ENCODE assay signal across 9 cellular contexts in genomic region chr9:114098660-114099522, GRCh38. TPM values are rescaled to one million over a fixed set of nuclear protein-coding genes. Genes with fewer than 3 reads are reported as not detected.
DNase-seq lines count a peak whose midpoint lies in the region; ATAC-seq and TF ChIP-seq lines count a peak whose summit lies in the region.
"Had no signal": no experiment of that assay in that cellular context is flagged by ENCODE, and none has a peak within 500 bp of the region (broad histone marks: within the 10 kb centered on the region; RNA-seq: fewer than 3 reads in every experiment).

TSS of gene KIF12 (minus strand) at chr9:114099292. CDS start at chr9:114099276, 16 bp downstream.

- no peaks in the 10 kb centered on the region for H3K79me2 ChIP-seq in KMS-11 (ENCODE audit: insufficient read depth, low read depth)

- no peak within 1 kb of the TSS for H3K27ac Mint-ChIP-seq in activated naive CD8-positive, alpha-beta T cell treated with anti-CD3 and anti-CD28 coated beads for 36 hours

- ATAC-seq in GM19397 (IDR thresholded peaks at IDR 0.05; ENCODE audit: unreplicated experiment) (no peak), HG02973 (IDR thresholded peaks at IDR 0.05; ENCODE audit: unreplicated experiment) (no peak)
- ATAC-seq: GM12878 had no signal

- H3K36me3 ChIP-seq in KMS-11 (ENCODE audit: insufficient read depth), result no peaks in the 10 kb centered on the region

- no peak within 1 kb of the TSS for H3K4me3 Mint-ChIP-seq in activated naive CD8-positive, alpha-beta T cell treated with anti-CD3 and anti-CD28 coated beads for 36 hours

- DNase-seq in AG08395 (ENCODE audit: low spot score) (peak; percentile 17), NCI-H146 (lab: John Stamatoyannopoulos, UW) (no peak)
- peak; percentile 35 for DNase-seq in activated naive CD8-positive, alpha-beta T cell treated with anti-CD3 and anti-CD28 coated beads for 36 hours

- H3K4me2 ChIP-seq in KMS-11, result peak within 1 kb of the TSS; percentile 39; the same call in 1 of the 2 replicates

- H3K4me3 ChIP-seq in KMS-11 (IDR thresholded peaks at IDR 0.05; ENCODE audit: insufficient read depth, low read depth, low read length) (no peak within 1 kb of the TSS), iPS-18c (ENCODE audit: insufficient read depth, low read depth, low read length) (peak within 1 kb of the TSS; percentile 66), skin epidermis (peak within 1 kb of the TSS; percentile 14 to 45 (median 29))
- H3K4me3 ChIP-seq: GM12878 had no signal

- H3K36me3 Mint-ChIP-seq in activated naive CD8-positive, alpha-beta T cell treated with anti-CD3 and anti-CD28 coated beads for 36 hours, result no peaks in the 10 kb centered on the region

- peaks cover 7% of the 10 kb centered on the region for H3K9me3 Mint-ChIP-seq in activated naive CD8-positive, alpha-beta T cell treated with anti-CD3 and anti-CD28 coated beads for 36 hours

- no peak for TF ChIP-seq CTCF in KMS-11 (conservative IDR thresholded peaks at IDR 0.05; ENCODE audit: low read depth, low read length)

- peaks cover 57% of the 10 kb centered on the region for H3K27me3 Mint-ChIP-seq in activated naive CD8-positive, alpha-beta T cell treated with anti-CD3 and anti-CD28 coated beads for 36 hours

- no peaks in the 10 kb centered on the region for H3K4me1 ChIP-seq in KMS-11 (ENCODE audit: low read depth, poor library complexity, severe bottlenecking)

- H2AFZ ChIP-seq in KMS-11 (ENCODE audit: low read depth), result peak within 1 kb of the TSS; percentile 69

- H3K9me3 ChIP-seq in iPS-18c (ENCODE audit: control insufficient read depth, insufficient read depth, low read length), result no peaks in the 10 kb centered on the region

- H4K20me1 ChIP-seq in KMS-11 (ENCODE audit: insufficient read depth), result no peaks in the 10 kb centered on the region

- no peaks in the 10 kb centered on the region for H3K27me3 ChIP-seq in KMS-11 (ENCODE audit: insufficient read depth, low read depth)

- no peak within 1 kb of the TSS for H3K27ac ChIP-seq in KMS-11
- H3K27ac ChIP-seq in skin epidermis, result peak within 1 kb of the TSS in 1 of 21 experiments; percentile 64

- no peak within 1 kb of the TSS for H3K9ac ChIP-seq in KMS-11

- peaks cover 6% of the 10 kb centered on the region for H3K4me1 Mint-ChIP-seq in activated naive CD8-positive, alpha-beta T cell treated with anti-CD3 and anti-CD28 coated beads for 36 hours

RNA-seq across cellular contexts. Expression of gene KIF12, which starts in this region (rescaled TPM):
- not detected for total RNA-seq in activated naive CD8-positive, alpha-beta T cell treated with anti-CD3 and anti-CD28 coated beads for 36 hours
- total RNA-seq: GM12878 had no signal

Comparison
In these comparisons a context has a peak if more than half of its experiments do, and no peak if none do; other contexts are left out.
1. Peak in DNase-seq in activated naive CD8-positive, alpha-beta T cell treated with anti-CD3 and anti-CD28 coated beads for 36 hours; RNA of the gene not detected or under 1 TPM.